ENCODE assay signal across 1 cellular context in the genomic region with DNA sequence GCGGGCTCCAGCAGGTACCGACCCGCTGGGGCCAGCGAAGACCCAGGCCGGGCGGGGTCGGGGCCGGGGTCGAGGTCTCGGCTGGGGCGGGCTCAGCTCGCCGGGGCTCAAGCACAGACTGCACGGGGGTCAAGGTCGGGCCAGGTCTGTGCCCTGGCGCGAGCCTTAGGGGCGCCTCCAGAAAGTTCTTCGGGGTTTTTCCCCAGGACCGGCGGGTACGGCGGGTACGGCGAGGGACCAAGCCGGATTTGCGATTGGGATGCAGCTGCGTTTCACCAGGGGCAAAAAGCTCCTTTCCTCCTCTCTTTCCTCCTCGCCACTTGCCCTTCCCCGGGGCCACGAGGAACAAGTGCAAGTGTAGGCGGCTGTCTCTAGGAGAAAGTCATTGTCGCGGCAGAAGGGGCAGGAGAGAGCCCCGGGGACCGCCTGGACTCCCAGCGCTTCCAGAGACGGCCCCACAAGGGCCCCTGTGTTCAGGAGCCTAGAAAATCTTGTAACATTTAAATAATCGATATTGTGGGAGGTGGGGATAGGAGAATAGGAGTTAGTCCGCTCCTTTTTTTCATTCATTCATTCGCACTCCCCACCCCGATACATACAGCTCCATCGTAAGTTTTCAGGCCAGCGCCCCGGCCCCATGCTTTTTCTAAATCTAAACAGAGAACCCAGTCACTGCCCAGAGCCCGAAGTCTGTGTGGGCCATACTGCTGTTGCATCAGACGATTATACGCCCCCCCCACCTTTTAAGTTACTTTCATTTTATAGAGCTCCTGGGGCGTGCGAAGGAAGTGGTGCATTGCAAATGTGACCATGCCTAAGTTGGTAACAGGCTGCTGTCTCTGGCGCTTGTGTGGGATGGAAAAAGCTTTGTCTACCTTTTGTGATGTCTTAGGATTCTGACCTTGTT.
TF ChIP-seq lines count a peak whose summit lies in the region.

No MANE protein-coding gene starts in this region.

TF ChIP-seq in endothelial cell of umbilical vein, 7 proteins besides CTCF, POLR2A, EP300 and RAD21:
- TF ChIP-seq FOS (IDR thresholded peaks at IDR 0.05; ENCODE audit: borderline replicate concordance, insufficient read depth, low read length) (no peak), MYC (IDR thresholded peaks at IDR 0.05; ENCODE audit: low read depth, low read length) (no peak), JUN (IDR thresholded peaks at IDR 0.05; ENCODE audit: borderline replicate concordance, insufficient read depth, insufficient read length, low read depth) (no peak), GATA2 (IDR thresholded peaks at IDR 0.05; ENCODE audit: insufficient read depth, insufficient read length, low read depth, low read length) (no peak), POLR2AphosphoS5 (IDR thresholded peaks at IDR 0.05; ENCODE audit: insufficient read depth, low read depth, low read length) (no peak), EZH2 (IDR thresholded peaks at IDR 0.05; ENCODE audit: borderline replicate concordance, low read depth, low read length, severe bottlenecking) (no peak)
- TF ChIP-seq, protein P1, sequence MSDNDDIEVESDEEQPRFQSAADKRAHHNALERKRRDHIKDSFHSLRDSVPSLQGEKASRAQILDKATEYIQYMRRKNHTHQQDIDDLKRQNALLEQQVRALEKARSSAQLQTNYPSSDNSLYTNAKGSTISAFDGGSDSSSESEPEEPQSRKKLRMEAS (IDR thresholded peaks at IDR 0.05; ENCODE audit: insufficient read depth, insufficient read length): no peak
